ENCODE assay signal across 13 cellular contexts in the genomic region with DNA sequence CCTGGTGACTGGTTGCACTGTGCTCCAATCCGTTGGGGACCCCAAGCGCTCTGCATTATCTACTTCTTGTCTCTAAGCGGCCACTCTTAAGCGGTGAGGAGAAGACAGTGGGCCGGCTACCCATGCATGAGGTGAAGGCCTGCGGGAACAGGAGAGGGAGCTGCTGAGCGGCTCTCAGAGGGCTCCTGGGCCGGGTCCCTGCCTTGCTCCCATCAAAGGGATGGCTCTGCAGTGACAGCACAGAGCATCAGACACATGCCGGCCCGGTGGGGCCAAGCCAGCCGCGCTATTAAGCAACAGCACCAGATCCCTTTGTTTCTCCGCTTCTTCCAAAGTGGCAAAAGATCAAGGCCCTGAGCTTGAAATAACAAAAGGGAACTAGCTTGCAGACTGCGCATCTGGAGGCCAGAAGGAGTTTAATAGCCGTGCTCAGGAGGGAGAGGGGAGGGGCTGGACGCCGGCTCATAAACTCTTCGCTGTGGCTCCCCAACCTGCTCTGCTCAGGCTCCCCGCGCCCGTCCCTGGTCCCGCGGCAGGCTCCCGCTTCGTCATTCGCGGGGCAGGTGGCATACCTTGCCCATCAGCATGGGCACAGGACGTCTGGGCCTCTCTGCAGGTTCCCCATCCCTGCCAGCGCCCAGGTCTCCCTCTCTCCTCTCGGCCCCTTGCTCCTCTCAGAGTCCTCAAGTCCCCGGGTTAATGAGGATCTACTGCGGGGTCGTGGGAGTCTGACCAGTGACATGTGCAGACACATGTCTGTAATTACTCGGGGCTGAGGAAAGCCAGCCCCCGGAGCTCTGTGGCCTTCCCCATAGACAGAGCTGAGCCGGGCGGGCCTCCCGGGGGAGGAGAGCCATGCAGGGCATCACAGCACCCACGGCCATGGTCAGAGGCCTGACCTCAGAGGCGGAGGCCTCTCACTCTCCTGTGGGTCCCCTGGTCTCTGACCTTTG.
DNase-seq lines count a peak whose midpoint lies in the region; ATAC-seq, FAIRE-seq and TF ChIP-seq lines count a peak whose summit lies in the region.
"Had no signal": no experiment of that assay in that cellular context is flagged by ENCODE, and none has a peak within 500 bp of the region (broad histone marks: within the 10 kb centered on the region; RNA-seq: fewer than 3 reads in every experiment).

No MANE protein-coding gene starts in this region.

- no peak overlapping the region for H2BK120ac ChIP-seq in H1 (replicated peaks; ENCODE audit: low read depth, low read length)

- no peak overlapping the region for H2BK15ac ChIP-seq in H1 (ENCODE audit: low read length)

- WGBS in A549 (ENCODE audit: missing lambda C conversion rate) = 88% methylated on average over 38 of the region's 40 CpGs
- WGBS in H1 (ENCODE audit: extremely low coverage in 1 of 2, insufficient coverage in 1 of 2, insufficient read length in 1 of 2, insufficient replicate concordance in 2 of 2, low coverage in 1 of 2, low lambda C conversion rate in 2 of 2, missing lambda C conversion rate in 1 of 2), 2 experiments = 86% methylated on average over 37 of the region's 40 CpGs; no CpG with 5 or more reads in 1 of the 2 experiments

- H3K23me2 ChIP-seq in H1 (ENCODE audit: low read depth, low read length) = peaks cover 11% of the 10 kb centered on the region; the same call in 1 of the 2 replicates

- H3K4me1 ChIP-seq in A549 (peaks cover 21% of the 10 kb centered on the region), H1 (replicated peaks in 1 of 4; ENCODE audit: control insufficient read depth in 3 of 4, insufficient read depth in 4 of 4, low read length in 3 of 4) (no peaks in the 10 kb centered on the region; a peak in 2 of 7 replicates), lower lobe of right lung (no peaks in the 10 kb centered on the region)

- H3K36me3 ChIP-seq in H1 (ENCODE audit: control insufficient read depth in 2 of 4, insufficient read depth in 4 of 4, low read length in 3 of 4) (no peaks in the 10 kb centered on the region), lower lobe of right lung (no peaks in the 10 kb centered on the region)

- peak; percentile 60 to 75; a peak in 4 of 6 replicates for ATAC-seq in A549
- ATAC-seq in lower lobe of right lung = peak in 1 of 2 donors; percentile 11
- ATAC-seq in activated T-cell treated with anti-CD3 and anti-CD28 coated beads, Interleukin-2, amount 50 U/mL, for 4 hours = no peak
- ATAC-seq in HG02588 (IDR thresholded peaks at IDR 0.05; ENCODE audit: unreplicated experiment) = no peak
- ATAC-seq in HG03280 (IDR thresholded peaks at IDR 0.05; ENCODE audit: unreplicated experiment) = no peak
- ATAC-seq: activated T-cell treated with anti-CD3 and anti-CD28 coated beads, Interleukin-2, amount 50 U/mL, for 72 hours had no signal

- H3K9me3 Mint-ChIP-seq in HFFc6 = no peaks in the 10 kb centered on the region
- no peaks in the 10 kb centered on the region for H3K9me3 Mint-ChIP-seq in activated T-cell treated with anti-CD3 and anti-CD28 coated beads, Interleukin-2, amount 50 U/mL, for 4 hours

- H2BK20ac ChIP-seq in H1 (ENCODE audit: low read length) = no peak overlapping the region

- H3K9me3 ChIP-seq in A549 (peaks cover 9% of the 10 kb centered on the region; the same call in 1 of the 3 replicates), H1 (ENCODE audit: insufficient read depth in 2 of 2, low read depth in 1 of 2, low read length in 1 of 2) (peaks cover 0 to 6% of the 10 kb centered on the region in 2 experiments; a peak in 1 of 4 replicates), lower lobe of right lung (peaks cover under 1% of the 10 kb centered on the region)

- no peak overlapping the region for H3K4ac ChIP-seq in H1 (replicated peaks; ENCODE audit: insufficient read length, low read depth, low read length)

- H3K27me3 Mint-ChIP-seq in HFFc6 (ENCODE audit: insufficient read depth) = peaks cover 22% of the 10 kb centered on the region
- peaks cover 14% of the 10 kb centered on the region for H3K27me3 Mint-ChIP-seq in activated T-cell treated with anti-CD3 and anti-CD28 coated beads, Interleukin-2, amount 50 U/mL, for 4 hours (ENCODE audit: low read depth)
- H3K27me3 Mint-ChIP-seq: CD4-positive, CD25-positive, alpha-beta regulatory T cell had no signal

- TF ChIP-seq EP300 in A549 (IDR thresholded peaks at IDR 0.05) (no peak), H1 (IDR thresholded peaks at IDR 0.05; ENCODE audit: borderline replicate concordance in 1 of 2, low read depth in 2 of 2, low read length in 2 of 2) (no peak)

- H3K18ac ChIP-seq in H1 (ENCODE audit: extremely low read depth, low read length) = no peak overlapping the region

- H3K27me3 ChIP-seq in H1 (replicated peaks in 1 of 4; ENCODE audit: control insufficient read depth in 3 of 4, extremely low read depth in 1 of 4, insufficient read depth in 3 of 4, low read length in 3 of 4) (no peaks in the 10 kb centered on the region), lower lobe of right lung (ENCODE audit: low read depth) (no peaks in the 10 kb centered on the region)

- no peak for TF ChIP-seq CTCF in A549 (IDR thresholded peaks at IDR 0.05)
- TF ChIP-seq CTCF in HFFc6 (IDR thresholded peaks at IDR 0.05) = peak; percentile 64; the same call in 1 of the 2 replicates
- TF ChIP-seq CTCF in H1 (IDR thresholded peaks at IDR 0.05; ENCODE audit: control extremely low read depth in 1 of 3, insufficient read depth in 1 of 3, low read depth in 1 of 3, low read length in 3 of 3) = peak; percentile 46 to 64 (median 53)
- TF ChIP-seq CTCF in lower lobe of right lung (IDR thresholded peaks at IDR 0.05) = no peak

- no peak overlapping the region for H3K4me3 Mint-ChIP-seq in HFFc6
- no peak overlapping the region for H3K4me3 Mint-ChIP-seq in activated T-cell treated with anti-CD3 and anti-CD28 coated beads, Interleukin-2, amount 50 U/mL, for 4 hours
- H3K4me3 Mint-ChIP-seq: activated T-cell treated with anti-CD3 and anti-CD28 coated beads, Interleukin-2, amount 50 U/mL, for 72 hours; CD4-positive, CD25-positive, alpha-beta regulatory T cell had no signal

- H3K79me2 ChIP-seq in H1 (ENCODE audit: control insufficient read depth in 1 of 2, insufficient read depth in 2 of 2, low read length in 2 of 2) = no peaks in the 10 kb centered on the region

- H4K91ac ChIP-seq in H1 (replicated peaks; ENCODE audit: insufficient read length, low read length) = no peak overlapping the region

- POLR2A ChIA-PET in A549 (lab: Yijun Ruan, JAX) = no interaction called here
- POLR2A ChIA-PET in H1 (lab: Charles Lee; ENCODE audit: partially characterized antibody) = no interaction called here

- H3K27ac Mint-ChIP-seq in HFFc6 = no peak overlapping the region
- H3K27ac Mint-ChIP-seq: activated T-cell treated with anti-CD3 and anti-CD28 coated beads, Interleukin-2, amount 50 U/mL, for 72 hours had no signal

- peak overlapping the region in 1 of 2 experiments; percentile 55; a peak in 3 of 6 replicates for H3K27ac ChIP-seq in A549
- H3K27ac ChIP-seq in H1 (ENCODE audit: low read depth, low read length) = no peak overlapping the region
- H3K27ac ChIP-seq in lower lobe of right lung = peak overlapping the region; percentile 11

- H4K5ac ChIP-seq in H1 (ENCODE audit: insufficient read length, low read depth, low read length) = no peak overlapping the region

- H3K36me3 Mint-ChIP-seq in HFFc6 (ENCODE audit: low read depth) = no peaks in the 10 kb centered on the region
- no peaks in the 10 kb centered on the region for H3K36me3 Mint-ChIP-seq in activated T-cell treated with anti-CD3 and anti-CD28 coated beads, Interleukin-2, amount 50 U/mL, for 4 hours (ENCODE audit: insufficient read depth)
- H3K36me3 Mint-ChIP-seq: CD4-positive, CD25-positive, alpha-beta regulatory T cell had no signal

- no peak overlapping the region for H2AK5ac ChIP-seq in H1 (ENCODE audit: low read depth, low read length)

- H4K8ac ChIP-seq in H1 (ENCODE audit: extremely low read depth, insufficient read depth, low read length) = peak overlapping the region; percentile 51; the same call in 1 of the 2 replicates

- H3K56ac ChIP-seq in H1 (replicated peaks; ENCODE audit: insufficient read length, low read depth, low read length) = no peak overlapping the region

- H3K14ac ChIP-seq in H1 (ENCODE audit: insufficient read length) = no peak overlapping the region

- peak in 1 of 2 experiments; percentile 26; a peak in 2 of 5 replicates for TF ChIP-seq RAD21 in A549 (conservative IDR thresholded peaks at IDR 0.05 in 1 of 2, IDR thresholded peaks at IDR 0.05 in 1 of 2)
- TF ChIP-seq RAD21 in H1 (IDR thresholded peaks at IDR 0.05 in 1 of 2, conservative IDR thresholded peaks at IDR 0.05 in 1 of 2; ENCODE audit: low read depth in 2 of 2, low read length in 2 of 2) = peak; percentile 55 to 63

- TF ChIP-seq POLR2A in A549 (IDR thresholded peaks at IDR 0.05; ENCODE audit: low read length) (no peak), H1 (IDR thresholded peaks at IDR 0.05; ENCODE audit: control extremely low read depth in 1 of 2, low read depth in 2 of 2, low read length in 2 of 2) (no peak)

- no peak overlapping the region for H3K9ac ChIP-seq in H1 (replicated peaks in 1 of 4; ENCODE audit: extremely low read depth in 1 of 4, low read depth in 3 of 4, low read length in 3 of 4)

- H2BK5ac ChIP-seq in H1 (ENCODE audit: low read depth, low read length) = no peak overlapping the region

- no peak for FAIRE-seq in A549 (lab: Jason Lieb, UNC)
- FAIRE-seq in H1 (lab: Jason Lieb, UNC) = no peak

- intact Hi-C loops in lower lobe of right lung (cut with DNase I) = no loop called here

- H3K79me1 ChIP-seq in H1 (ENCODE audit: low read depth, low read length) = no peaks in the 10 kb centered on the region

- H3K4me2 ChIP-seq in A549 (no peak overlapping the region), H1 (ENCODE audit: insufficient read depth in 1 of 2, low read depth in 2 of 2, low read length in 2 of 2) (no peak overlapping the region)

- H3K4me3 ChIP-seq in A549 = no peak overlapping the region
- no peak overlapping the region for H3K4me3 ChIP-seq in H1 (ENCODE audit: extremely low read depth in 1 of 4, insufficient read depth in 2 of 4, low read depth in 3 of 4, low read length in 4 of 4)
- no peak overlapping the region for H3K4me3 ChIP-seq in lower lobe of right lung

- no peak for DNase-seq in A549 (ENCODE audit: low read depth in 1 of 2, low spot score in 1 of 2)
- peak; percentile 26 for DNase-seq in HFFc6
- DNase-seq in H1 (ENCODE audit: low read depth in 1 of 2, low spot score in 2 of 2) = peak; percentile 31 to 64
- no peak for DNase-seq in lower lobe of right lung
- DNase-seq in activated T-cell treated with anti-CD3 and anti-CD28 coated beads, Interleukin-2, amount 50 U/mL, for 4 hours = no peak
- no peak for DNase-seq in glomerular visceral epithelial cell (ENCODE audit: extremely low spot score)
- DNase-seq: activated T-cell treated with anti-CD3 and anti-CD28 coated beads, Interleukin-2, amount 50 U/mL, for 72 hours; CD4-positive, CD25-positive, alpha-beta regulatory T cell; GOT3; NCI-H2029; T-helper 1 cell had no signal

- peaks cover 0 to 9% of the 10 kb centered on the region in 2 experiments for H4K20me1 ChIP-seq in H1 (replicated peaks in 1 of 2; ENCODE audit: control insufficient read depth in 1 of 2, insufficient read depth in 2 of 2, low read length in 2 of 2)

- no peak overlapping the region for H3K23ac ChIP-seq in H1 (ENCODE audit: insufficient read length)

- H2BK12ac ChIP-seq in H1 (ENCODE audit: low read depth, low read length) = no peak overlapping the region

- no peak overlapping the region for H2AFZ ChIP-seq in H1 (ENCODE audit: low read length)

- CTCF ChIA-PET in A549 (lab: Yijun Ruan, JAX) (interaction anchor here (2.5 kb wide), 1 partner anchor 10 kb away, joined by 22 read pairs; no protein-coding TSS in a partner anchor), H1 (lab: Charles Lee; ENCODE audit: partially characterized antibody) (interaction anchor here (0.6 to 1.9 kb wide), 2 partner anchors 50 kb away, joined by 3 to 5 read pairs; no protein-coding TSS in a partner anchor)

- H3K4me1 Mint-ChIP-seq in HFFc6 (ENCODE audit: low read depth) = peaks cover 26% of the 10 kb centered on the region
- no peaks in the 10 kb centered on the region for H3K4me1 Mint-ChIP-seq in activated T-cell treated with anti-CD3 and anti-CD28 coated beads, Interleukin-2, amount 50 U/mL, for 4 hours (ENCODE audit: low read depth)
- H3K4me1 Mint-ChIP-seq: CD4-positive, CD25-positive, alpha-beta regulatory T cell had no signal

Comparison
In these comparisons a context has a peak if more than half of its experiments do, and no peak if none do; other contexts are left out.
1. ATAC-seq: peak in A549 (2 of 2); none in activated T-cell treated with anti-CD3 and anti-CD28 coated beads, Interleukin-2, amount 50 U/mL, for 4 hours (0 of 2), HG02588 (single experiment) and HG03280 (single experiment).
2. DNase-seq: peak in HFFc6 (single experiment) and H1 (2 of 2); none in A549 (0 of 2), lower lobe of right lung (single experiment), activated T-cell treated with anti-CD3 and anti-CD28 coated beads, Interleukin-2, amount 50 U/mL, for 4 hours (single experiment) and glomerular visceral epithelial cell (single experiment).
3. CTCF ChIP-seq: peak in HFFc6 (single experiment) and H1 (3 of 3); none in A549 (single experiment) and lower lobe of right lung (single experiment).